8 cellular contexts compared by ENCODE assay signal in the genomic region with DNA sequence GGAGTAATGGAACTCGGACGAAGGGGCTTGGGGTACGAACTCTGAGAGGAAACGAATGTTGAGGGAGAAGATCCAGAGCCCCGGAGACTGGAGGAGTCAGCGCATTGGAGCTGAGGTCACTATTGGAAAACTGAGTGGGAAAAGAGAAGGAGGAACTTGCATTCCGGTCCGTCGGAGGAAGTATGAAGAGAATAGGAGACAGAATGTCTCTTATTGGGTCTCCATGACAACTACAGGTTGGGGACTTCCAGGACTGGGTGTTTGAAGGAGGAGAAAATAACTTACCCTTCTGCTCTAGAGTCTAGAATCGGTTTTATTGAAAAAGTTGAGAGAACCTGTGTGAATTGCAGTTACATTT. TPM values are rescaled to one million over a fixed set of nuclear protein-coding genes. Genes with fewer than 3 reads are reported as not detected.
DNase-seq lines count a peak whose midpoint lies in the region; ATAC-seq, FAIRE-seq and TF ChIP-seq lines count a peak whose summit lies in the region.

No MANE protein-coding gene starts in this region.

- no peaks in the 10 kb centered on the region for H3K27me3 Mint-ChIP-seq in astrocyte (ENCODE audit: low read depth, unreplicated experiment)

- no peaks in the 10 kb centered on the region for H3K9me3 Mint-ChIP-seq in astrocyte (ENCODE audit: unreplicated experiment)
- H3K9me3 Mint-ChIP-seq in stimulated activated effector memory CD8-positive, alpha-beta T cell treated with anti-CD3 and anti-CD28 coated beads, Interleukin-12 subunit alpha, Interleukin-12 subunit beta, amount 100 ng/mL, for 72 hours, result no peaks in the 10 kb centered on the region

- FAIRE-seq in astrocyte (lab: Jason Lieb, UNC), result no peak

- H3K9me3 ChIP-seq in HUES6 (ENCODE audit: control insufficient read depth, insufficient read depth, low read depth, low read length) (no peaks in the 10 kb centered on the region), astrocyte (ENCODE audit: insufficient read depth, low read depth, low read length) (no peaks in the 10 kb centered on the region), iPS-15b (ENCODE audit: control insufficient read depth, insufficient read depth, low read length) (no peaks in the 10 kb centered on the region)

- H2AFZ ChIP-seq in astrocyte (ENCODE audit: low read depth, low read length), result peak overlapping the region; percentile 91

- no peaks in the 10 kb centered on the region for H3K27me3 ChIP-seq in HUES6 (ENCODE audit: control insufficient read depth, insufficient read depth, low read length)
- no peaks in the 10 kb centered on the region for H3K27me3 ChIP-seq in astrocyte (ENCODE audit: insufficient read depth, low read length)
- no peaks in the 10 kb centered on the region for H3K27me3 ChIP-seq in iPS-15b (ENCODE audit: control insufficient read depth, insufficient read depth, low read length)

- peaks cover 33% of the 10 kb centered on the region for H3K36me3 ChIP-seq in HUES6 (ENCODE audit: control insufficient read depth, insufficient read depth, low read length)
- H3K36me3 ChIP-seq in astrocyte (ENCODE audit: insufficient read depth, low read length), result peaks cover 21% of the 10 kb centered on the region
- H3K36me3 ChIP-seq in iPS-15b (ENCODE audit: control insufficient read depth, insufficient read depth, low read length), result peaks cover 5% of the 10 kb centered on the region

- peak overlapping the region; percentile 100 for H3K27ac Mint-ChIP-seq in astrocyte (ENCODE audit: unreplicated experiment)
- H3K27ac Mint-ChIP-seq in stimulated activated effector memory CD8-positive, alpha-beta T cell treated with anti-CD3 and anti-CD28 coated beads, Interleukin-12 subunit alpha, Interleukin-12 subunit beta, amount 100 ng/mL, for 72 hours, result peak overlapping the region; percentile 99

- H3K36me3 Mint-ChIP-seq in astrocyte (ENCODE audit: low read depth, unreplicated experiment), result peaks cover 2% of the 10 kb centered on the region
- H3K36me3 Mint-ChIP-seq in stimulated activated effector memory CD8-positive, alpha-beta T cell treated with anti-CD3 and anti-CD28 coated beads, Interleukin-12 subunit alpha, Interleukin-12 subunit beta, amount 100 ng/mL, for 72 hours, result peaks cover 43% of the 10 kb centered on the region

- peak overlapping the region; percentile 91 for H3K4me2 ChIP-seq in astrocyte (ENCODE audit: low read length)

- peak overlapping the region; percentile 90 for H3K9ac ChIP-seq in HUES6 (ENCODE audit: low read length)
- peak overlapping the region; percentile 100 for H3K9ac ChIP-seq in astrocyte (ENCODE audit: low read length)
- H3K9ac ChIP-seq in iPS-15b (ENCODE audit: low read depth, low read length), result peak overlapping the region; percentile 99

- peaks cover 45% of the 10 kb centered on the region for H3K79me2 ChIP-seq in astrocyte (ENCODE audit: insufficient read depth, low read length)

- TF ChIP-seq CTCF in astrocyte (IDR thresholded peaks at IDR 0.05; ENCODE audit: insufficient read depth, low read depth, low read length), result no peak

- H3K4me1 ChIP-seq in HUES6 (ENCODE audit: control insufficient read depth, insufficient read depth, low read length), result 0 out of 2 replicates have a peak, but pooled peaks cover 7% of the 10 kb centered on the region
- peaks cover 4% of the 10 kb centered on the region for H3K4me1 ChIP-seq in astrocyte (ENCODE audit: insufficient read depth, low read length)
- no peaks in the 10 kb centered on the region for H3K4me1 ChIP-seq in iPS-15b (ENCODE audit: control insufficient read depth, insufficient read depth, low read length)

- peak overlapping the region; percentile 99 for H3K4me3 Mint-ChIP-seq in astrocyte (ENCODE audit: unreplicated experiment)
- H3K4me3 Mint-ChIP-seq in stimulated activated effector memory CD8-positive, alpha-beta T cell treated with anti-CD3 and anti-CD28 coated beads, Interleukin-12 subunit alpha, Interleukin-12 subunit beta, amount 100 ng/mL, for 72 hours, result peak overlapping the region; percentile 91

- ATAC-seq in stimulated activated effector memory CD8-positive, alpha-beta T cell treated with anti-CD3 and anti-CD28 coated beads, Interleukin-12 subunit alpha, Interleukin-12 subunit beta, amount 100 ng/mL, for 72 hours, result peak; percentile 48

- H3K4me1 Mint-ChIP-seq in astrocyte (ENCODE audit: low read depth, unreplicated experiment), result peaks cover 7% of the 10 kb centered on the region
- peaks cover 22% of the 10 kb centered on the region for H3K4me1 Mint-ChIP-seq in stimulated activated effector memory CD8-positive, alpha-beta T cell treated with anti-CD3 and anti-CD28 coated beads, Interleukin-12 subunit alpha, Interleukin-12 subunit beta, amount 100 ng/mL, for 72 hours

- peak overlapping the region; percentile 99 for H3K4me3 ChIP-seq in GM08714 (ENCODE audit: low read length)
- H3K4me3 ChIP-seq in HUES6 (ENCODE audit: low read depth, low read length), result peak overlapping the region; percentile 73
- H3K4me3 ChIP-seq in astrocyte (ENCODE audit: insufficient read depth, low read depth, low read length), result peak overlapping the region; percentile 95
- peak overlapping the region; percentile 95 for H3K4me3 ChIP-seq in iPS-15b (ENCODE audit: low read depth, low read length)

- H3K27ac ChIP-seq in HUES6 (ENCODE audit: low read depth, low read length), result peak overlapping the region; percentile 72; the same call in 1 of the 2 replicates
- H3K27ac ChIP-seq in astrocyte (ENCODE audit: low read depth, low read length), result peak overlapping the region; percentile 97

- H4K20me1 ChIP-seq in astrocyte (ENCODE audit: insufficient read depth, low read length), result peaks cover 7% of the 10 kb centered on the region

- DNase-seq in astrocyte (ENCODE audit: low read depth) (peak; percentile 18), NCI-H2171 (lab: John Stamatoyannopoulos, UW) (no peak), NCI-H446 (lab: John Stamatoyannopoulos, UW) (no peak), C1 segment of cervical spinal cord (lab: John Stamatoyannopoulos, UW) (no peak)
- DNase-seq in stimulated activated effector memory CD8-positive, alpha-beta T cell treated with anti-CD3 and anti-CD28 coated beads, Interleukin-12 subunit alpha, Interleukin-12 subunit beta, amount 100 ng/mL, for 72 hours (ENCODE audit: low spot score in 2 of 2), result no peak

RNA-seq across cellular contexts. Expression of gene GOSR1, which starts 0.5 kb away (rescaled TPM):
- 48.0 and 49.3 TPM in 2 replicates for total RNA-seq in astrocyte
